ENCODE assay signal across 14 cellular contexts in the genomic region with DNA sequence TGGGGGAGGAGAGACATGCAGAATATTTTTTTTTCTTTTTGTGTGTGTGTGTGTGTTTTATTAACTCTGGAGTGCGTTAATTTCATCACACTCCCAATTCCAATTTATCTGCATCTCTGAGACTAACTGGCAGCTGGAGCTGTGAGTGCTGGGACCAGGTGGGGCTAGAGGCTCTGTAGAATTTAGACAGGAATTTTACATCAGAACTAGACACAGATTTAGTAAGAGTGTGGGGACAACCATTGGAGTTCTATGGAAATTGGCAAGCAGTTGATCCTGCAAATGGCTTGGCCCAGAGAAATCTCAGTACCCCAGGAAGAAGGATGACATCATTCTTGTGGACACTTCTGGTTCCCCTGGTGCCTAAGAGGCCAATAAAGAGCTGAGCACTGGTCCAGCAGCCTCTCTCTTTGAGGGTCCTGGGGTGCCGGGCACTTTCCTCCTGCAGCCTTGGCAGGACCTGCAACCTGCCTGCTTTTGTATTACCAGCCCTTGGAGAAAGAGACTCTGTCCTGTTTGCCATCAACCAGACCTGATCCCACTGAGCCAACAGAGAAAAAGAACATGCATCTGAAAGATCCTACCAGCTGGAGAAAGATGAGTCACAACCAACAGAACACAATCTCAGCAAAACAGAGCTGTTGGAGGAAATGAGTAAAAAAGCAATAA.
DNase-seq lines count a peak whose midpoint lies in the region; ATAC-seq, FAIRE-seq and TF ChIP-seq lines count a peak whose summit lies in the region.
"Had no signal": no experiment of that assay in that cellular context is flagged by ENCODE, and none has a peak within 500 bp of the region (broad histone marks: within the 10 kb centered on the region; RNA-seq: fewer than 3 reads in every experiment).

No MANE protein-coding gene starts in this region.

- H4K20me1 ChIP-seq in GM23248 (ENCODE audit: insufficient read depth), result no peaks in the 10 kb centered on the region
- H4K20me1 ChIP-seq in endothelial cell of umbilical vein (replicated peaks; ENCODE audit: control insufficient read depth, extremely low read depth, insufficient read depth, low read length), result no peaks in the 10 kb centered on the region
- no peaks in the 10 kb centered on the region for H4K20me1 ChIP-seq in osteoblast (ENCODE audit: insufficient read depth, low read length)

- H3K36me3 Mint-ChIP-seq in activated T-cell treated with anti-CD3 and anti-CD28 coated beads, Interleukin-2, amount 50 U/mL, for 4 hours (ENCODE audit: insufficient read depth), result no peaks in the 10 kb centered on the region
- no peaks in the 10 kb centered on the region for H3K36me3 Mint-ChIP-seq in endothelial cell (ENCODE audit: low read depth, unreplicated experiment)

- H3K4me2 ChIP-seq in GM23248 (ENCODE audit: unreplicated experiment), result peak overlapping the region; percentile 54
- peak overlapping the region; percentile 84 for H3K4me2 ChIP-seq in endothelial cell of umbilical vein (ENCODE audit: insufficient read depth, low read length)
- H3K4me2 ChIP-seq in osteoblast (ENCODE audit: insufficient read depth, low read length), result peak overlapping the region; percentile 60

- DNase-seq in GM23248 (peak; percentile 80), RKO (ENCODE audit: low spot score) (peak; percentile 11), endothelial cell of umbilical vein (ENCODE audit: low read depth, low spot score) (peak; percentile 88), osteoblast (ENCODE audit: insufficient read length, low spot score, missing footprints) (peak; percentile 35), tibial nerve (ENCODE audit: low spot score in 2 of 2) (no peak), endothelial cell (ENCODE audit: low spot score) (no peak)
- no peak for DNase-seq in activated T-cell treated with anti-CD3 and anti-CD28 coated beads, Interleukin-2, amount 50 U/mL, for 4 hours
- DNase-seq: activated CD4-positive, alpha-beta T cell treated with anti-CD3 and anti-CD28 coated beads for 1 hour; COR-L47; NCI-H1092; NCI-H526 treated with DMSO at 0.1 percent for 48 hours had no signal

- H3K27me3 Mint-ChIP-seq in activated T-cell treated with anti-CD3 and anti-CD28 coated beads, Interleukin-2, amount 50 U/mL, for 4 hours (ENCODE audit: low read depth), result peaks cover 11% of the 10 kb centered on the region
- H3K27me3 Mint-ChIP-seq in endothelial cell (ENCODE audit: unreplicated experiment), result no peaks in the 10 kb centered on the region
- H3K27me3 Mint-ChIP-seq: activated T-helper 17 cell treated with anti-CD3 and anti-CD28 coated beads, Interleukin-2, amount 50 U/mL, for 72 hours had no signal

- H3F3A ChIP-seq in GM23248 (ENCODE audit: insufficient read depth), result peaks cover 24% of the 10 kb centered on the region

- H3K4me1 ChIP-seq in GM23248 (ENCODE audit: insufficient read depth) (peaks cover 33% of the 10 kb centered on the region), endothelial cell of umbilical vein (ENCODE audit: control insufficient read depth, extremely low read depth, insufficient read depth, low read length) (peaks cover 24% of the 10 kb centered on the region), osteoblast (ENCODE audit: insufficient read depth, low read length) (peaks cover 30% of the 10 kb centered on the region), tibial nerve (no peaks in the 10 kb centered on the region)

- POLR2A ChIA-PET in endothelial cell of umbilical vein (lab: Charles Lee), result no interaction called here

- no peak for TF ChIP-seq POLR2A in endothelial cell of umbilical vein (IDR thresholded peaks at IDR 0.05; ENCODE audit: low read depth, low read length)
- no peak for TF ChIP-seq POLR2A in tibial nerve (IDR thresholded peaks at IDR 0.05)

- FAIRE-seq in endothelial cell of umbilical vein (lab: Jason Lieb, UNC), result peak; percentile 82

- in situ Hi-C loops in GM23248 (cut with MboI), result no loop called here

- CTCF ChIA-PET in endothelial cell of umbilical vein (lab: Charles Lee), result interaction anchor here (1.0 to 1.7 kb wide), 3 partner anchors 16 to 48 kb away, joined by 3 to 5 read pairs (median 4); no protein-coding TSS in a partner anchor

- H3K27ac ChIP-seq in GM23248 (peak overlapping the region; percentile 41; the same call in 1 of the 2 replicates), endothelial cell of umbilical vein (ENCODE audit: insufficient read depth, low read depth, low read length) (peak overlapping the region; percentile 84), osteoblast (ENCODE audit: low read depth, low read length) (peak overlapping the region; percentile 57), tibial nerve (no peak overlapping the region)
- H3K27ac ChIP-seq: SK-N-MC had no signal

- H3K4me3 ChIP-seq in GM23248 (no peak overlapping the region), endothelial cell of umbilical vein (replicated peaks in 1 of 3; ENCODE audit: insufficient read depth in 1 of 3, low read depth in 1 of 3, low read length in 3 of 3) (peak overlapping the region in 1 of 3 experiments; percentile 12), osteoblast (ENCODE audit: insufficient read depth, low read length) (no peak overlapping the region), tibial nerve (no peak overlapping the region)
- H3K4me3 ChIP-seq: SK-N-MC had no signal

- H3K27ac Mint-ChIP-seq in endothelial cell (ENCODE audit: unreplicated experiment), result no peak overlapping the region
- H3K27ac Mint-ChIP-seq: activated T-helper 17 cell treated with anti-CD3 and anti-CD28 coated beads, Interleukin-2, amount 50 U/mL, for 72 hours had no signal

- H3K36me3 ChIP-seq in GM23248 (ENCODE audit: low read depth), result no peaks in the 10 kb centered on the region
- H3K36me3 ChIP-seq in endothelial cell of umbilical vein (ENCODE audit: control insufficient read depth in 2 of 2, extremely low read depth in 1 of 2, insufficient read depth in 2 of 2, low read length in 2 of 2), result no peaks in the 10 kb centered on the region
- H3K36me3 ChIP-seq in osteoblast (ENCODE audit: insufficient read depth, low read length), result no peaks in the 10 kb centered on the region
- no peaks in the 10 kb centered on the region for H3K36me3 ChIP-seq in tibial nerve

- peaks cover 4% of the 10 kb centered on the region for H3K9me3 ChIP-seq in GM23248 (ENCODE audit: low read depth)
- no peaks in the 10 kb centered on the region for H3K9me3 ChIP-seq in endothelial cell of umbilical vein (replicated peaks; ENCODE audit: control insufficient read depth, insufficient read depth, low read length)
- H3K9me3 ChIP-seq in osteoblast (ENCODE audit: low read depth, low read length), result no peaks in the 10 kb centered on the region
- peaks cover 0 to 3% (median 0%) of the 10 kb centered on the region in 4 donors for H3K9me3 ChIP-seq in tibial nerve

- no peak overlapping the region for H3K9ac ChIP-seq in GM23248
- peak overlapping the region; percentile 5 for H3K9ac ChIP-seq in endothelial cell of umbilical vein (replicated peaks; ENCODE audit: extremely low read depth, insufficient read depth, low read length)

- H3K9me3 Mint-ChIP-seq in activated T-cell treated with anti-CD3 and anti-CD28 coated beads, Interleukin-2, amount 50 U/mL, for 4 hours, result peaks cover 10% of the 10 kb centered on the region
- no peaks in the 10 kb centered on the region for H3K9me3 Mint-ChIP-seq in endothelial cell (ENCODE audit: unreplicated experiment)
- H3K9me3 Mint-ChIP-seq: activated T-helper 17 cell treated with anti-CD3 and anti-CD28 coated beads, Interleukin-2, amount 50 U/mL, for 72 hours had no signal

- dilution Hi-C loops in endothelial cell of umbilical vein (cut with MboI; ENCODE audit: extremely low pct_ligation_motif_present, low sequenced_read_pairs), result no loop called here

- H3K9me2 ChIP-seq in GM23248 (ENCODE audit: insufficient read depth), result no peaks in the 10 kb centered on the region

- BruUV-seq in endothelial cell of umbilical vein (replicated peaks; lab: Mats Ljungman, UMichigan), result no TSS peak

- no peaks in the 10 kb centered on the region for H3K27me3 ChIP-seq in GM23248 (replicated peaks; ENCODE audit: insufficient read depth)
- no peaks in the 10 kb centered on the region for H3K27me3 ChIP-seq in endothelial cell of umbilical vein (ENCODE audit: control insufficient read depth in 2 of 2, insufficient read depth in 2 of 2, low read length in 2 of 2)
- H3K27me3 ChIP-seq in osteoblast (ENCODE audit: insufficient read depth, low read length), result no peaks in the 10 kb centered on the region
- no peaks in the 10 kb centered on the region for H3K27me3 ChIP-seq in tibial nerve

- ATAC-seq in GM18858 (IDR thresholded peaks at IDR 0.05; ENCODE audit: unreplicated experiment), result no peak
- ATAC-seq in activated T-cell treated with anti-CD3 and anti-CD28 coated beads, Interleukin-2, amount 50 U/mL, for 4 hours, result no peak
- ATAC-seq: activated T-helper 17 cell treated with anti-CD3 and anti-CD28 coated beads, Interleukin-2, amount 50 U/mL, for 72 hours had no signal

- no peaks in the 10 kb centered on the region for H3K9me1 ChIP-seq in endothelial cell of umbilical vein (replicated peaks; ENCODE audit: control insufficient read depth, extremely low read depth, insufficient read depth, low read length)

- WGBS in GM23248 (ENCODE audit: low coverage in 1 of 2, low lambda C conversion rate in 2 of 2, missing lambda C conversion rate in 2 of 2), 2 experiments, result 19 to 32% methylated on average over 2 of the region's 2 CpGs
- 67 to 75% methylated on average over 2 of the region's 2 CpGs for WGBS in tibial nerve, 2 donors

- H3K79me2 ChIP-seq in GM23248 (ENCODE audit: insufficient read depth) (no peaks in the 10 kb centered on the region), endothelial cell of umbilical vein (ENCODE audit: control insufficient read depth, insufficient read depth, low read length) (no peaks in the 10 kb centered on the region), osteoblast (ENCODE audit: insufficient read depth, low read length) (no peaks in the 10 kb centered on the region)

- TF ChIP-seq EP300 in tibial nerve (IDR thresholded peaks at IDR 0.05), result no peak

- no peak overlapping the region for H3K4me3 Mint-ChIP-seq in activated T-cell treated with anti-CD3 and anti-CD28 coated beads, Interleukin-2, amount 50 U/mL, for 4 hours
- no peak overlapping the region for H3K4me3 Mint-ChIP-seq in endothelial cell (ENCODE audit: unreplicated experiment)
- H3K4me3 Mint-ChIP-seq: activated T-helper 17 cell treated with anti-CD3 and anti-CD28 coated beads, Interleukin-2, amount 50 U/mL, for 72 hours had no signal

- H2AFZ ChIP-seq in GM23248 (peak overlapping the region; percentile 76), endothelial cell of umbilical vein (ENCODE audit: low read depth, low read length) (no peak overlapping the region), osteoblast (ENCODE audit: low read length) (peak overlapping the region; percentile 39)

- TF ChIP-seq CTCF in endothelial cell of umbilical vein (IDR thresholded peaks at IDR 0.05; ENCODE audit: extremely low read depth in 1 of 2, insufficient read depth in 1 of 2, low read depth in 1 of 2, low read length in 2 of 2) (no peak), osteoblast (IDR thresholded peaks at IDR 0.05; ENCODE audit: extremely low read depth, low read depth, low read length) (no peak), tibial nerve (IDR thresholded peaks at IDR 0.05) (no peak), endothelial cell (IDR thresholded peaks at IDR 0.05; ENCODE audit: unreplicated experiment) (no peak)

- intact Hi-C loops in endothelial cell of umbilical vein (cut with micrococcal nuclease), result loop anchor here (1.0 to 2.0 kb wide), 5 partner anchors 10 to 113 kb away; no protein-coding TSS in a partner anchor

- H3K4me1 Mint-ChIP-seq in activated T-cell treated with anti-CD3 and anti-CD28 coated beads, Interleukin-2, amount 50 U/mL, for 4 hours (ENCODE audit: low read depth), result no peaks in the 10 kb centered on the region
- peaks cover 5% of the 10 kb centered on the region for H3K4me1 Mint-ChIP-seq in endothelial cell (ENCODE audit: unreplicated experiment)
- H3K4me1 Mint-ChIP-seq: activated T-helper 17 cell treated with anti-CD3 and anti-CD28 coated beads, Interleukin-2, amount 50 U/mL, for 72 hours had no signal

Comparison
In these comparisons a context has a peak if more than half of its experiments do, and no peak if none do; other contexts are left out.
1. DNase-seq: peak in GM23248 (single experiment), RKO (single experiment), endothelial cell of umbilical vein (single experiment) and osteoblast (single experiment); none in activated T-cell treated with anti-CD3 and anti-CD28 coated beads, Interleukin-2, amount 50 U/mL, for 4 hours (single experiment), tibial nerve (0 of 2) and endothelial cell (single experiment).
2. H3K27ac ChIP-seq: peak in GM23248 (single experiment), endothelial cell of umbilical vein (single experiment) and osteoblast (single experiment); none in tibial nerve (0 of 4).
3. Peak in every context shown above with its lines, with median percentiles within 50 percentile points of each other: H3K4me2 ChIP-seq.